ENCODE assay signal across 10 cellular contexts in the genomic region with DNA sequence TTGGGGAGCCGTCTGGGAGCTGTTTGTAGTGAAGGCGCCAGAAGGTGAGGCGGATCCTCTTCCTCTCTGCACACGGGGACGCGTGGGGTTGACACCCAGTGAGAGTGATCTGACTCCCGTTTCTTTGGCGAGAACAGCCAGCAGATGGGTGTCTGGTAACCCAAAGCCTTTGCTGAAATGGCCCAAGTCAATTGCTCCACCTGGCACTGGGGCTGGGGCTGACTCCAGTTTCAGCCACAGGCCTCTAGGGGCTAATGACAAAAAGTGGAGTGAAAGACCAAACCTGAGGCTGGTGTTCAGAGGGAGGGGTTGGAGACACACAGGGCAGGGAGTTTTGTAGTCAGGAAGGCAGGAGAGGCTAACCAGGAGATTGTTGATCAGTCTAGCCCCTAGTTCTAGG.
A peak's percentile ranks its signal among the peaks of the same experiment; 100 is the strongest.
DNase-seq lines count a peak whose midpoint lies in the region; ATAC-seq, FAIRE-seq and TF ChIP-seq lines count a peak whose summit lies in the region.
"Had no signal": no experiment of that assay in that cellular context is flagged by ENCODE, and none has a peak within 500 bp of the region (broad histone marks: within the 10 kb centered on the region; RNA-seq: fewer than 3 reads in every experiment).

No MANE protein-coding gene starts in this region.

- intact Hi-C loops in K562 (cut with micrococcal nuclease) = no loop called here

- H3K36me3 ChIP-seq in K562 (ENCODE audit: control insufficient read depth, insufficient read depth, low read length) = no peaks in the 10 kb centered on the region

- no peak for TF ChIP-seq POLR2A in K562 (conservative IDR thresholded peaks at IDR 0.05)

- ATAC-seq in GM19467 (IDR thresholded peaks at IDR 0.05; ENCODE audit: unreplicated experiment) (peak; percentile 80), HG03378 (IDR thresholded peaks at IDR 0.05; ENCODE audit: unreplicated experiment) (peak; percentile 53), K562 (peak; percentile 53; the same call in 2 of the 3 replicates)
- no peak for ATAC-seq in activated T-cell treated with anti-CD3 and anti-CD28 coated beads, Interleukin-2, amount 50 U/mL, for 4 hours

- no peak for TF ChIP-seq RAD21 in K562 (CRISPR knock-in tag; conservative IDR thresholded peaks at IDR 0.05 in 1 of 2, IDR thresholded peaks at IDR 0.05 in 1 of 2)

- no peaks in the 10 kb centered on the region for H3K9me1 ChIP-seq in K562 (ENCODE audit: control insufficient read depth, insufficient read depth, low read length)

- BruUV-seq in K562 (replicated peaks; lab: Mats Ljungman, UMichigan) = no TSS peak

- H3K9me3 Mint-ChIP-seq in activated T-cell treated with anti-CD3 and anti-CD28 coated beads, Interleukin-2, amount 50 U/mL, for 4 hours = no peaks in the 10 kb centered on the region
- peaks cover 1% of the 10 kb centered on the region for H3K9me3 Mint-ChIP-seq in activated naive CD8-positive, alpha-beta T cell treated with anti-CD3 and anti-CD28 coated beads for 36 hours

- POLR2A ChIA-PET in GM10248 (lab: Yijun Ruan, JAX) (no interaction called here), K562 (lab: Yijun Ruan, JAX) (no interaction called here)

- no peaks in the 10 kb centered on the region for H4K20me1 ChIP-seq in K562 (replicated peaks; ENCODE audit: control insufficient read depth, insufficient read depth, low read length)

- no peak for TF ChIP-seq EP300 in K562 (IDR thresholded peaks at IDR 0.05; ENCODE audit: low read length)

- peak; percentile 21 for DNase-seq in GM10248 (ENCODE audit: extremely low spot score)
- peak in 1 of 4 experiments; percentile 2 for DNase-seq in K562 (ENCODE audit: extremely low read depth in 1 of 4, low spot score in 3 of 4)
- DNase-seq in activated CD8-positive, alpha-beta memory T cell treated with anti-CD3 and anti-CD28 coated beads for 24 hours = no peak
- no peak for DNase-seq in activated T-cell treated with anti-CD3 and anti-CD28 coated beads, Interleukin-2, amount 50 U/mL, for 4 hours
- DNase-seq in NCI-H2029 (lab: John Stamatoyannopoulos, UW) = no peak
- no peak for DNase-seq in activated naive CD8-positive, alpha-beta T cell treated with anti-CD3 and anti-CD28 coated beads for 36 hours
- DNase-seq: glutamatergic neuron had no signal

- no peak for FAIRE-seq in K562 (lab: Jason Lieb, UNC)

- TF ChIP-seq CTCF in GM10248 (IDR thresholded peaks at IDR 0.05; ENCODE audit: control extremely low read depth, extremely low read depth, low read depth, missing control alignments) = no peak
- TF ChIP-seq CTCF in K562 (IDR thresholded peaks at IDR 0.05 in 2 of 3, conservative IDR thresholded peaks at IDR 0.05 in 1 of 3; ENCODE audit: insufficient read depth in 2 of 3, low read depth in 1 of 3, low read length in 3 of 3) = no peak

- H3K79me2 ChIP-seq in K562 (ENCODE audit: control insufficient read depth, insufficient read depth, low read length) = no peaks in the 10 kb centered on the region

- whole genome bisulfite sequencing in K562 (ENCODE audit: insufficient coverage, low coverage, missing lambda C conversion rate) = 0% methylated on average over 6 of the region's 8 CpGs

- H3K4me3 Mint-ChIP-seq in activated T-cell treated with anti-CD3 and anti-CD28 coated beads, Interleukin-2, amount 50 U/mL, for 4 hours = no peak overlapping the region
- no peak overlapping the region for H3K4me3 Mint-ChIP-seq in activated naive CD8-positive, alpha-beta T cell treated with anti-CD3 and anti-CD28 coated beads for 36 hours

- no peaks in the 10 kb centered on the region for H3K4me1 Mint-ChIP-seq in activated T-cell treated with anti-CD3 and anti-CD28 coated beads, Interleukin-2, amount 50 U/mL, for 4 hours (ENCODE audit: low read depth)
- peaks cover 2% of the 10 kb centered on the region for H3K4me1 Mint-ChIP-seq in activated naive CD8-positive, alpha-beta T cell treated with anti-CD3 and anti-CD28 coated beads for 36 hours

- H3K27ac Mint-ChIP-seq in activated naive CD8-positive, alpha-beta T cell treated with anti-CD3 and anti-CD28 coated beads for 36 hours = no peak overlapping the region

- H3K27me3 Mint-ChIP-seq in activated T-cell treated with anti-CD3 and anti-CD28 coated beads, Interleukin-2, amount 50 U/mL, for 4 hours (ENCODE audit: low read depth) = peaks cover 7% of the 10 kb centered on the region
- peaks cover 5% of the 10 kb centered on the region for H3K27me3 Mint-ChIP-seq in activated naive CD8-positive, alpha-beta T cell treated with anti-CD3 and anti-CD28 coated beads for 36 hours

- H3K27me3 ChIP-seq in K562 (ENCODE audit: control insufficient read depth in 2 of 2, insufficient read depth in 2 of 2, low read length in 2 of 2) = no peaks in the 10 kb centered on the region

- CTCF ChIA-PET in GM10248 (lab: Yijun Ruan, JAX) = interaction anchor here (1.3 kb wide), 1 partner anchor 11 kb away, joined by 3 read pairs; no protein-coding TSS in a partner anchor
- CTCF ChIA-PET in K562 (lab: Yijun Ruan, JAX; ENCODE audit: low intra/inter-chr PET ratio) = no interaction called here

- in situ Hi-C loops in K562 (cut with MboI) = no loop called here

- no peaks in the 10 kb centered on the region for H3K4me1 ChIP-seq in K562 (replicated peaks in 1 of 2; ENCODE audit: control insufficient read depth in 2 of 2, insufficient read depth in 2 of 2, low read length in 2 of 2)

- no peak overlapping the region for H3K4me3 ChIP-seq in K562

- no peak overlapping the region for H3K9ac ChIP-seq in K562 (ENCODE audit: insufficient read depth in 1 of 2, low read depth in 2 of 2, low read length in 2 of 2)

- no peak overlapping the region for H2AFZ ChIP-seq in K562 (ENCODE audit: low read depth, low read length)

- no peaks in the 10 kb centered on the region for H3K36me3 Mint-ChIP-seq in activated T-cell treated with anti-CD3 and anti-CD28 coated beads, Interleukin-2, amount 50 U/mL, for 4 hours (ENCODE audit: insufficient read depth)
- no peaks in the 10 kb centered on the region for H3K36me3 Mint-ChIP-seq in activated naive CD8-positive, alpha-beta T cell treated with anti-CD3 and anti-CD28 coated beads for 36 hours

- no peak overlapping the region for H3K27ac ChIP-seq in K562 (ENCODE audit: extremely low read depth, low read depth, low read length)
- H3K27ac ChIP-seq: HL-60 had no signal

- no peak overlapping the region for H3K4me2 ChIP-seq in K562 (ENCODE audit: insufficient read depth, low read length)

- H3K9me3 ChIP-seq in K562 (replicated peaks; ENCODE audit: control insufficient read depth, insufficient read depth, low read depth, low read length) = no peaks in the 10 kb centered on the region

TF ChIP-seq in K562, 482 proteins besides CTCF, POLR2A, EP300 and RAD21 (continues in another document):
- TF ChIP-seq RHOXF2B (CRISPR knock-in tag; conservative IDR thresholded peaks at IDR 0.05) = no peak
- TF ChIP-seq HOMEZ (CRISPR knock-in tag; IDR thresholded peaks at IDR 0.05) = no peak
- no peak for TF ChIP-seq ZC3H8 (IDR thresholded peaks at IDR 0.05)
- TF ChIP-seq, protein P1, sequence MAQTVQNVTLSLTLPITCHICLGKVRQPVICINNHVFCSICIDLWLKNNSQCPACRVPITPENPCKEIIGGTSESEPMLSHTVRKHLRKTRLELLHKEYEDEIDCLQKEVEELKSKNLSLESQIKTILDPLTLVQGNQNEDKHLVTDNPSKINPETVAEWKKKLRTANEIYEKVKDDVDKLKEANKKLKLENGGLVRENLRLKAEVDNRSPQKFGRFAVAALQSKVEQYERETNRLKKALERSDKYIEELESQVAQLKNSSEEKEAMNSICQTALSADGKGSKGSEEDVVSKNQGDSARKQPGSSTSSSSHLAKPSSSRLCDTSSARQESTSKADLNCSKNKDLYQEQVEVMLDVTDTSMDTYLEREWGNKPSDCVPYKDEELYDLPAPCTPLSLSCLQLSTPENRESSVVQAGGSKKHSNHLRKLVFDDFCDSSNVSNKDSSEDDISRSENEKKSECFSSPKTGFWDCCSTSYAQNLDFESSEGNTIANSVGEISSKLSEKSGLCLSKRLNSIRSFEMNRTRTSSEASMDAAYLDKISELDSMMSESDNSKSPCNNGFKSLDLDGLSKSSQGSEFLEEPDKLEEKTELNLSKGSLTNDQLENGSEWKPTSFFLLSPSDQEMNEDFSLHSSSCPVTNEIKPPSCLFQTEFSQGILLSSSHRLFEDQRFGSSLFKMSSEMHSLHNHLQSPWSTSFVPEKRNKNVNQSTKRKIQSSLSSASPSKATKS (CRISPR knock-in tag; IDR thresholded peaks at IDR 0.05) = no peak
- TF ChIP-seq, protein P2, sequence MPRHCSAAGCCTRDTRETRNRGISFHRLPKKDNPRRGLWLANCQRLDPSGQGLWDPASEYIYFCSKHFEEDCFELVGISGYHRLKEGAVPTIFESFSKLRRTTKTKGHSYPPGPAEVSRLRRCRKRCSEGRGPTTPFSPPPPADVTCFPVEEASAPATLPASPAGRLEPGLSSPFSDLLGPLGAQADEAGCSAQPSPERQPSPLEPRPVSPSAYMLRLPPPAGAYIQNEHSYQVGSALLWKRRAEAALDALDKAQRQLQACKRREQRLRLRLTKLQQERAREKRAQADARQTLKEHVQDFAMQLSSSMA (CRISPR knock-in tag; IDR thresholded peaks at IDR 0.05) = no peak
- no peak for TF ChIP-seq STAT5A (IDR thresholded peaks at IDR 0.05; ENCODE audit: borderline replicate concordance, low read length)
- no peak for TF ChIP-seq SMAD2 (IDR thresholded peaks at IDR 0.05; ENCODE audit: low read depth, low read length)
- TF ChIP-seq RBFOX2 (IDR thresholded peaks at IDR 0.05; ENCODE audit: low read depth, low read length) = no peak
- no peak for TF ChIP-seq RBM15 (IDR thresholded peaks at IDR 0.05; ENCODE audit: insufficient read depth, low read length)
- no peak for TF ChIP-seq NEUROD1 (IDR thresholded peaks at IDR 0.05; ENCODE audit: borderline replicate concordance, low read depth, low read length, partially characterized antibody)
- TF ChIP-seq NCOA4 (IDR thresholded peaks at IDR 0.05; ENCODE audit: partially characterized antibody) = no peak
- TF ChIP-seq, protein P3, sequence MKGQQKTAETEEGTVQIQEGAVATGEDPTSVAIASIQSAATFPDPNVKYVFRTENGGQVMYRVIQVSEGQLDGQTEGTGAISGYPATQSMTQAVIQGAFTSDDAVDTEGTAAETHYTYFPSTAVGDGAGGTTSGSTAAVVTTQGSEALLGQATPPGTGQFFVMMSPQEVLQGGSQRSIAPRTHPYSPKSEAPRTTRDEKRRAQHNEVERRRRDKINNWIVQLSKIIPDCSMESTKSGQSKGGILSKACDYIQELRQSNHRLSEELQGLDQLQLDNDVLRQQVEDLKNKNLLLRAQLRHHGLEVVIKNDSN (CRISPR knock-in tag; IDR thresholded peaks at IDR 0.05) = no peak

Comparison
In these comparisons a context has a peak if more than half of its experiments do, and no peak if none do; other contexts are left out.
1. ATAC-seq: peak in GM19467 (single experiment), HG03378 (single experiment) and K562 (single experiment); none in activated T-cell treated with anti-CD3 and anti-CD28 coated beads, Interleukin-2, amount 50 U/mL, for 4 hours (0 of 2).